Comparison of ENCODE assay signal across 1 cellular context in the genomic region with DNA sequence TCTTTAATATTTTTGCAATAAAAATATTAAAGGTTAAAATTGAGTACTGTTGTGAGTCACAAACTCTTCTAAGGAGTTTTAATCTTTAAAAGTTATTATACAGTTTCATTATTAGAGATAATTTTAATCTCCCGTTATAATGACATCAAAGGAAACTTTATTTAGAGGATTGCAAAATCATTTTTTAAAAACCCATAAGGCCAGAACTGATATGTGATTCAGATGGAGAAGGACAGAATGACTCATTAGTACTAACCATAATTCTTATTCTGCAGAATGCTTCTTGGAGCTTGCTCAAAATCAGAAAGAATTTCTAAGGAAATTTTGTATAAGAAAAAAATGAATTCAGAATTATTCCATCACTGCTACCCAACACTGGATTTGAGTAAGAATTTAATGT.
TF ChIP-seq lines count a peak whose summit lies in the region.

No MANE protein-coding gene starts in this region.

TF ChIP-seq in HepG2, 621 proteins besides CTCF, POLR2A, EP300 and RAD21:
- TF ChIP-seq, protein P1, sequence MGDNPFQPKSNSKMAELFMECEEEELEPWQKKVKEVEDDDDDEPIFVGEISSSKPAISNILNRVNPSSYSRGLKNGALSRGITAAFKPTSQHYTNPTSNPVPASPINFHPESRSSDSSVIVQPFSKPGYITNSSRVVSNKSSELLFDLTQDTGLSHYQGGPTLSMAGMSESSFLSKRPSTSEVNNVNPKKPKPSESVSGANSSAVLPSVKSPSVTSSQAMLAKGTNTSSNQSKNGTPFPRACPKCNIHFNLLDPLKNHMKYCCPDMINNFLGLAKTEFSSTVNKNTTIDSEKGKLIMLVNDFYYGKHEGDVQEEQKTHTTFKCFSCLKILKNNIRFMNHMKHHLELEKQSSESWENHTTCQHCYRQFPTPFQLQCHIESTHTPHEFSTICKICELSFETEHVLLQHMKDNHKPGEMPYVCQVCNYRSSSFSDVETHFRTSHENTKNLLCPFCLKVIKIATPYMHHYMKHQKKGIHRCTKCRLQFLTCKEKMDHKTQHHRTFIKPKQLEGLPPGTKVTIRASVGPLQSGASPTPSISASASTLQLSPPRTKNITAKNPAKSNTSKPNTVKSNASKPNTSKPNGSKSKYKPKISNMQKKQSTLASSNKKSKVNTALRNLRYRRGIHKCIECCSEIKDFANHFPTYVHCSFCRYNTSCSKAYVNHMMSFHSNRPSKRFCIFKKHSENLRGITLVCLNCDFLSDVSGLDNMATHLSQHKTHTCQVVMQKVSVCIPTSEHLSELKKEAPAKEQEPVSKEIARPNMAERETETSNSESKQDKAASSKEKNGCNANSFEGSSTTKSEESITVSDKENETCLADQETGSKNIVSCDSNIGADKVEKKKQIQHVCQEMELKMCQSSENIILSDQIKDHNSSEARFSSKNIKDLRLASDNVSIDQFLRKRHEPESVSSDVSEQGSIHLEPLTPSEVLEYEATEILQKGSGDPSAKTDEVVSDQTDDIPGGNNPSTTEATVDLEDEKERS (CRISPR knock-in tag; IDR thresholded peaks at IDR 0.05) = no peak
- 0 out of 2 replicates have a peak, but pooled peaks have one; percentile 42 for TF ChIP-seq NFIC (IDR thresholded peaks at IDR 0.05; ENCODE audit: low read length)
